ENCODE assay signal across 16 cellular contexts in genomic region chr10:10233256-10233655, GRCh38.
DNase-seq lines count a peak whose midpoint lies in the region; TF ChIP-seq lines count a peak whose summit lies in the region.
"Had no signal": no experiment of that assay in that cellular context is flagged by ENCODE, and none has a peak within 500 bp of the region (broad histone marks: within the 10 kb centered on the region; RNA-seq: fewer than 3 reads in every experiment).

No MANE protein-coding gene starts in this region.

- H3K27ac ChIP-seq in VCaP: no peak overlapping the region
- H3K27ac ChIP-seq in neural cell (ENCODE audit: low read length): no peak overlapping the region
- H3K27ac ChIP-seq: 22Rv1; BLaER1 treated with 17β-estradiol and CSF1 and Interleukin-3, amounts not matched to agents 10 nM and 100 nM; HL-60 had no signal

- H3K79me2 ChIP-seq in neural cell (replicated peaks; ENCODE audit: insufficient read depth, low read length): no peaks in the 10 kb centered on the region

- DNase-seq in NOMO-1 treated with DMSO at 0.1 percent for 48 hours (lab: John Stamatoyannopoulos, UW; ENCODE audit: unreplicated experiment) (peak; percentile 3), NOMO-1 treated with dmso at 0.1 percent for 144 hours (lab: John Stamatoyannopoulos, UW; ENCODE audit: unreplicated experiment) (no peak), dermis blood vessel endothelial cell (peak; percentile 1), KG1 (lab: John Stamatoyannopoulos, UW) (no peak), Ammon's horn (ENCODE audit: low spot score) (no peak)
- no peak for DNase-seq in activated CD4-positive, alpha-beta T cell treated with anti-CD3 and anti-CD28 coated beads for 1 hour
- DNase-seq: NCI-H1417, NCI-H1930, NCI-H2171, NCI-H446 treated with DMSO at 0.1 percent for 48 hours, NCI-H748 treated with DMSO at 0.1 percent for 48 hours had no signal

- H2AFZ ChIP-seq in neural cell (ENCODE audit: low read depth, low read length): no peak overlapping the region

- H3K4me3 ChIP-seq in neural cell (ENCODE audit: low read length): no peak overlapping the region
- H3K4me3 ChIP-seq: BLaER1 treated with 17β-estradiol and CSF1 and Interleukin-3, amounts not matched to agents 10 nM and 100 nM had no signal

- no peak overlapping the region for H3K4me2 ChIP-seq in neural cell (ENCODE audit: low read length)
- H3K4me2 ChIP-seq: BLaER1 treated with 17β-estradiol and CSF1 and Interleukin-3, amounts not matched to agents 10 nM and 100 nM had no signal

- H4K20me1 ChIP-seq in neural cell (ENCODE audit: insufficient read depth): no peaks in the 10 kb centered on the region
- H4K20me1 ChIP-seq: BLaER1 treated with 17β-estradiol and CSF1 and Interleukin-3, amounts not matched to agents 10 nM and 100 nM had no signal

- no peak overlapping the region for H3K9ac ChIP-seq in neural cell (ENCODE audit: low read length)
- H3K9ac ChIP-seq: BLaER1 treated with 17β-estradiol and CSF1 and Interleukin-3, amounts not matched to agents 10 nM and 100 nM had no signal

- H3K9me3 ChIP-seq in neural cell (ENCODE audit: low read length): no peaks in the 10 kb centered on the region

- H3K36me3 ChIP-seq in neural cell (ENCODE audit: insufficient read depth, low read length): no peaks in the 10 kb centered on the region
- H3K36me3 ChIP-seq: BLaER1 treated with 17β-estradiol and CSF1 and Interleukin-3, amounts not matched to agents 10 nM and 100 nM had no signal

- no peak for TF ChIP-seq EP300 in neural cell (conservative IDR thresholded peaks at IDR 0.05; ENCODE audit: poor library complexity, severe bottlenecking)

- no peaks in the 10 kb centered on the region for H3F3A ChIP-seq in neural cell (ENCODE audit: insufficient read depth, low read length, poor library complexity, severe bottlenecking)

- TF ChIP-seq CTCF in VCaP (conservative IDR thresholded peaks at IDR 0.05) (peak; percentile 31; the same call in 1 of the 2 replicates), neural cell (IDR thresholded peaks at IDR 0.05; ENCODE audit: poor library complexity, severe bottlenecking) (peak; percentile 40)

- no peaks in the 10 kb centered on the region for H3K27me3 ChIP-seq in neural cell (ENCODE audit: insufficient read depth, low read depth, low read length)
- H3K27me3 ChIP-seq: BLaER1 treated with 17β-estradiol and CSF1 and Interleukin-3, amounts not matched to agents 10 nM and 100 nM had no signal

- TF ChIP-seq RAD21 in neural cell (conservative IDR thresholded peaks at IDR 0.05): peak; percentile 58

- H3K9me2 ChIP-seq in neural cell (ENCODE audit: insufficient read depth, low read length): no peaks in the 10 kb centered on the region

TF ChIP-seq in neural cell, 6 proteins besides CTCF, POLR2A, EP300 and RAD21:
- no peak for TF ChIP-seq MXI1 (conservative IDR thresholded peaks at IDR 0.05; ENCODE audit: poor library complexity, severe bottlenecking)
- peak; percentile 56 for TF ChIP-seq SMC3 (conservative IDR thresholded peaks at IDR 0.05; ENCODE audit: poor library complexity)
TF ChIP-seq in neural cell: peak in this region for 1.

Comparison
In these comparisons a context has a peak if more than half of its experiments do, and no peak if none do; other contexts are left out.
1. DNase-seq: peak in NOMO-1 treated with DMSO at 0.1 percent for 48 hours (single experiment) and dermis blood vessel endothelial cell (single experiment); none in NOMO-1 treated with dmso at 0.1 percent for 144 hours (single experiment), activated CD4-positive, alpha-beta T cell treated with anti-CD3 and anti-CD28 coated beads for 1 hour (single experiment), KG1 (single experiment) and Ammon's horn (single experiment).